In genomic region chr15:91852741-91853500, GRCh38 we compare ENCODE assay signal across 8 cellular contexts. TPM values are rescaled to one million over a fixed set of nuclear protein-coding genes. Genes with fewer than 3 reads are reported as not detected.
DNase-seq lines count a peak whose midpoint lies in the region; ATAC-seq and TF ChIP-seq lines count a peak whose summit lies in the region.

No MANE protein-coding gene starts in this region.

- peak overlapping the region; percentile 78 for H3K27ac ChIP-seq in subcutaneous abdominal adipose tissue (ENCODE audit: low read depth, low read length)

- peak; percentile 44 for TF ChIP-seq CTCF in fibroblast of villous mesenchyme (IDR thresholded peaks at IDR 0.05; ENCODE audit: insufficient read depth, low read depth, low read length)
- TF ChIP-seq CTCF in nephron progenitor cell (IDR thresholded peaks at IDR 0.05), result peak; percentile 36

- no peaks in the 10 kb centered on the region for H3K9me3 Mint-ChIP-seq in nephron progenitor cell

- no peaks in the 10 kb centered on the region for H3K9me3 ChIP-seq in subcutaneous abdominal adipose tissue (ENCODE audit: control insufficient read depth in 5 of 5, low read length in 5 of 5)

- peak; percentile 25 for ATAC-seq in GM19468 (IDR thresholded peaks at IDR 0.05; ENCODE audit: extremely low read depth, unreplicated experiment)

- H3K4me1 ChIP-seq in subcutaneous abdominal adipose tissue (ENCODE audit: control insufficient read depth in 5 of 5, insufficient read depth in 5 of 5, low read length in 5 of 5), result peaks cover 9 to 53% (median 38%) of the 10 kb centered on the region in 5 donors

- peak; percentile 73 for DNase-seq in CMK (ENCODE audit: low read depth)
- peak; percentile 64 for DNase-seq in HK-2 (ENCODE audit: unreplicated experiment)
- DNase-seq in RPMI8226, result peak; percentile 95
- peak; percentile 60 for DNase-seq in activated gamma-delta T cell (lab: John Stamatoyannopoulos, UW)
- DNase-seq in fibroblast of villous mesenchyme (ENCODE audit: low read depth), result peak; percentile 41
- DNase-seq in nephron progenitor cell, result peak; percentile 72

- H3K27me3 Mint-ChIP-seq in nephron progenitor cell (ENCODE audit: low read depth, poor library complexity), result peaks cover 35% of the 10 kb centered on the region

- peak overlapping the region; percentile 54 for H3K4me3 ChIP-seq in fibroblast of villous mesenchyme (ENCODE audit: low read depth, low read length)
- peak overlapping the region; percentile 69 to 76 (median 75) for H3K4me3 ChIP-seq in subcutaneous abdominal adipose tissue (ENCODE audit: low read depth in 1 of 5, low read length in 5 of 5)

- peaks cover 0 to 11% (median 0%) of the 10 kb centered on the region in 5 donors for H3K27me3 ChIP-seq in subcutaneous abdominal adipose tissue (ENCODE audit: control insufficient read depth in 5 of 5, insufficient read depth in 4 of 5, low read length in 5 of 5)

- H3K36me3 Mint-ChIP-seq in nephron progenitor cell (ENCODE audit: low read depth), result no peaks in the 10 kb centered on the region

- H3K27ac Mint-ChIP-seq in nephron progenitor cell, result no peak overlapping the region

- no peaks in the 10 kb centered on the region for H3K36me3 ChIP-seq in subcutaneous abdominal adipose tissue (ENCODE audit: control insufficient read depth in 5 of 5, insufficient read depth in 5 of 5, low read length in 5 of 5)

- peaks cover 44% of the 10 kb centered on the region for H3K4me1 Mint-ChIP-seq in nephron progenitor cell

- peak overlapping the region; percentile 29 to 83 (median 78) for H3K9ac ChIP-seq in subcutaneous abdominal adipose tissue (ENCODE audit: low read length in 5 of 5)

- peak overlapping the region; percentile 85 for H3K4me3 Mint-ChIP-seq in nephron progenitor cell

RNA-seq across cellular contexts. Expression of gene SLCO3A1, which starts 0.6 kb away (rescaled TPM):
- total RNA-seq in fibroblast of villous mesenchyme, result 2.9 and 8.6 TPM in 2 replicates

Comparison
In these comparisons a context has a peak if more than half of its experiments do, and no peak if none do; other contexts are left out.
1. Peak in every context shown above with its lines: DNase-seq, ATAC-seq, H3K4me3 ChIP-seq and H3K27ac ChIP-seq.
2. DNase-seq: peak in every context shown above with its lines; median percentile 95 in RPMI8226; 73 in CMK; 72 in nephron progenitor cell; 64 in HK-2; 60 in activated gamma-delta T cell; 41 in fibroblast of villous mesenchyme.